ENCODE assay signal across 28 cellular contexts in genomic region chr11:64994318-64994717, GRCh38. TPM values are rescaled to one million over a fixed set of nuclear protein-coding genes. Genes with fewer than 3 reads are reported as not detected.
A peak's percentile ranks its signal among the peaks of the same experiment; 100 is the strongest.
DNase-seq lines count a peak whose midpoint lies in the region; ATAC-seq, FAIRE-seq and TF ChIP-seq lines count a peak whose summit lies in the region.
"Had no signal": no experiment of that assay in that cellular context is flagged by ENCODE, and none has a peak within 500 bp of the region (broad histone marks: within the 10 kb centered on the region; RNA-seq: fewer than 3 reads in every experiment).

No MANE protein-coding gene starts in this region.

- 90 to 95% (median 95%) methylated on average over 7 of the region's 7 CpGs for WGBS in spleen, 5 donors

- H3K9me3 ChIP-seq in spleen (no peaks in the 10 kb centered on the region), kidney (ENCODE audit: control insufficient read depth in 1 of 2, low read length in 2 of 2) (no peaks in the 10 kb centered on the region)
- H3K9me3 ChIP-seq: A549; BLaER1 treated with 17β-estradiol and CSF1 and Interleukin-3, amounts not matched to agents 10 nM and 100 nM; Caco-2 had no signal

- DNase-seq in 8988T (peak; percentile 7), H7 (peak; percentile 22), spleen (no peak), NCI-H2081 treated with DMSO at 0.1 percent for 48 hours (lab: John Stamatoyannopoulos, UW) (no peak), kidney (no peak), sciatic nerve (ENCODE audit: low spot score) (no peak)
- DNase-seq: AML-193; Caco-2; Calu3; CD4-positive, alpha-beta T cell; CD8-positive, alpha-beta T cell; DMS153; DMS53; DMS79; DND-41; EL; GDM1 had no signal

- intact Hi-C loops in spleen (cut with DNase I; ENCODE audit: low total_unique reads) = loop anchor here (10.0 kb wide), 1 partner anchor 60 kb away; the partner anchor contains the start of gene GPHA2
- intact Hi-C loops in kidney (cut with DNase I) = loop anchor here (10.0 kb wide), 1 partner anchor 60 kb away; the partner anchor contains the start of gene GPHA2
- intact Hi-C loops in sciatic nerve (cut with DNase I) = no loop called here

- no peak for ATAC-seq in sciatic nerve
- ATAC-seq: A549; CD8-positive, alpha-beta T cell; GM12878 had no signal

- H3K4me3 ChIP-seq in H7 (ENCODE audit: insufficient read depth, low read depth, low read length) = no peak overlapping the region
- H3K4me3 ChIP-seq in spleen = peak overlapping the region in 1 of 8 donors; percentile 57
- no peak overlapping the region for H3K4me3 ChIP-seq in kidney (ENCODE audit: low read length in 2 of 2)
- H3K4me3 ChIP-seq: A549; BLaER1 treated with 17β-estradiol and CSF1 and Interleukin-3, amounts not matched to agents 10 nM and 100 nM; GM12878 had no signal

- H3K36me3 ChIP-seq in H7 (replicated peaks; ENCODE audit: control insufficient read depth, insufficient read depth, low read length) (no peaks in the 10 kb centered on the region), spleen (peaks cover 0 to 46% (median 4%) of the 10 kb centered on the region in 6 donors), kidney (ENCODE audit: control insufficient read depth in 1 of 2, insufficient read depth in 2 of 2, low read length in 2 of 2) (no peaks in the 10 kb centered on the region)

- TF ChIP-seq CTCF in spleen (IDR thresholded peaks at IDR 0.05 in 8 of 11, conservative IDR thresholded peaks at IDR 0.05 in 3 of 11) (no peak), kidney (IDR thresholded peaks at IDR 0.05; ENCODE audit: borderline replicate concordance, extremely low read depth, insufficient read depth) (no peak)

- H3K4me1 ChIP-seq in spleen (peaks cover 35 to 97% (median 70%) of the 10 kb centered on the region in 6 donors), kidney (ENCODE audit: control insufficient read depth in 1 of 2, insufficient read depth in 1 of 2, low read depth in 1 of 2, low read length in 2 of 2) (peaks cover 9 to 23% of the 10 kb centered on the region in 2 donors)

- H3K27me3 ChIP-seq in H7 (ENCODE audit: control insufficient read depth, insufficient read depth, low read length) (no peaks in the 10 kb centered on the region), spleen (replicated peaks in 1 of 7) (no peaks in the 10 kb centered on the region)
- H3K27me3 ChIP-seq: BLaER1 treated with 17β-estradiol and CSF1 and Interleukin-3, amounts not matched to agents 10 nM and 100 nM had no signal

- FAIRE-seq in kidney (lab: Jason Lieb, UNC) = no peak
- FAIRE-seq: A549, D721Med, GM12878, GM12892, GM18507 had no signal

- H3K9ac ChIP-seq in kidney (ENCODE audit: low read length in 2 of 2) = no peak overlapping the region
- H3K9ac ChIP-seq: BLaER1 treated with 17β-estradiol and CSF1 and Interleukin-3, amounts not matched to agents 10 nM and 100 nM had no signal

- H3K27ac ChIP-seq in spleen = peak overlapping the region in 5 of 8 donors; percentile 6 to 88 (median 38)
- H3K27ac ChIP-seq in kidney (ENCODE audit: low read depth in 2 of 2, low read length in 2 of 2) = no peak overlapping the region
- H3K27ac ChIP-seq: A549; BLaER1 treated with 17β-estradiol and CSF1 and Interleukin-3, amounts not matched to agents 10 nM and 100 nM; C4-2B had no signal

- TF ChIP-seq POLR2A in spleen (IDR thresholded peaks at IDR 0.05) = no peak

RNA-seq across cellular contexts. Expression of gene BATF2, which starts 2.5 kb away (rescaled TPM):
- 0.55 TPM in 1 of 2 replicates, not detected in the other for total RNA-seq in H7 (2014; rRNA removed; shearing (Covaris generic))
- total RNA-seq in spleen (10 to 100 TPM in 6 of 7 donors, 1 to 10 TPM in 1; 8.5 to 23.1 (median 18.6) TPM), kidney (5.9 TPM), sciatic nerve (2.9 TPM)
- polyA plus RNA-seq in spleen (10 to 100 TPM in 1 of 3 donors, 1 to 10 TPM in 2; 4.3 to 17.1 (median 5.2) TPM), kidney (ENCODE audit: insufficient read depth, low read depth, low replicate concordance) (8.8 TPM)
- total RNA-seq: CD4-positive, alpha-beta T cell; CD8-positive, alpha-beta T cell; Daoy had no signal

RNA-seq across cellular contexts. Expression of gene ARL2, which starts 19.6 kb away (rescaled TPM):
- 219 and 221 TPM in 2 replicates for total RNA-seq in H7 (2014; rRNA removed; shearing (Covaris generic))
- total RNA-seq in spleen (10 to 100 TPM; 44.5 to 76.5 (median 54.8) TPM), kidney (91.6 TPM), sciatic nerve (130 TPM)
- polyA plus RNA-seq in spleen (100 to 1,000 TPM in 1 of 3 donors, 10 to 100 TPM in 2; 53.0 to 110 (median 69.9) TPM), kidney (ENCODE audit: insufficient read depth, low read depth, low replicate concordance) (284 TPM)

RNA-seq across cellular contexts. Expression of gene MAJIN, which starts 22.4 kb away (rescaled TPM):
- total RNA-seq in H7 (2014; rRNA removed; shearing (Covaris generic)) = 0.97 and 1.1 TPM in 2 replicates
- total RNA-seq in spleen (under 1 TPM in 4 of 7 donors, not detected in 3; 0.40 to 0.98 (median 0.86) TPM), kidney (not detected), sciatic nerve (not detected)
- polyA plus RNA-seq in spleen (1 to 10 TPM in 2 of 3 donors, under 1 TPM in 1; 0.59 to 2.6 (median 1.5) TPM), kidney (ENCODE audit: insufficient read depth, low read depth, low replicate concordance) (0.80 TPM)
- total RNA-seq: A172; Caco-2; Calu3; CD8-positive, alpha-beta T cell; Daoy; G401; GM12878 had no signal
- polyA plus RNA-seq: BJ had no signal

RNA-seq across cellular contexts. Expression of gene SNX15, which starts 32.9 kb away (rescaled TPM):
- total RNA-seq in H7 (2014; rRNA removed; shearing (Covaris generic)) = 11.8 and 12.7 TPM in 2 replicates
- total RNA-seq in spleen = 10 to 100 TPM; 14.6 to 21.6 (median 17.3) TPM
- polyA plus RNA-seq in spleen = 10 to 100 TPM; 10.8 to 17.1 (median 11.6) TPM
- 29.6 TPM for total RNA-seq in kidney
- polyA plus RNA-seq in kidney (ENCODE audit: insufficient read depth, low read depth, low replicate concordance) = 27.7 TPM
- total RNA-seq in sciatic nerve = 34.4 TPM

RNA-seq across cellular contexts. Expression of gene SAC3D1, which starts 46.7 kb away (rescaled TPM):
- total RNA-seq in H7 (2014; rRNA removed; shearing (Covaris generic)) = 15.4 TPM in 2 replicates
- 1 to 10 TPM; 5.7 to 9.9 (median 6.6) TPM for total RNA-seq in spleen
- 10 to 100 TPM in 1 of 3 donors, 1 to 10 TPM in 2; 5.2 to 11.9 (median 8.9) TPM for polyA plus RNA-seq in spleen
- 6.8 TPM for total RNA-seq in kidney
- polyA plus RNA-seq in kidney (ENCODE audit: insufficient read depth, low read depth, low replicate concordance) = 13.4 TPM
- 4.9 TPM for total RNA-seq in sciatic nerve

Comparison
In these comparisons a context has a peak if more than half of its experiments do, and no peak if none do; other contexts are left out.
1. DNase-seq: peak in 8988T (single experiment) and H7 (single experiment); none in spleen (single experiment), NCI-H2081 treated with DMSO at 0.1 percent for 48 hours (single experiment), kidney (single experiment) and sciatic nerve (single experiment).
2. H3K27ac ChIP-seq: peak in spleen (5 of 8); none in kidney (0 of 2).